Comparison of ENCODE assay signal across 2 cellular contexts in genomic region chr15:89095073-89095472, GRCh38.
TF ChIP-seq lines count a peak whose summit lies in the region.

No MANE protein-coding gene starts in this region.

TF ChIP-seq in liver, 16 proteins besides CTCF, POLR2A, EP300 and RAD21:
- TF ChIP-seq ZBTB33 (IDR thresholded peaks at IDR 0.05) (no peak), EGR1 (IDR thresholded peaks at IDR 0.05; ENCODE audit: low read depth in 2 of 2) (no peak), MAX (IDR thresholded peaks at IDR 0.05) (no peak), HNF4A (conservative IDR thresholded peaks at IDR 0.05) (no peak), YY1 (IDR thresholded peaks at IDR 0.05) (no peak), TAF1 (conservative IDR thresholded peaks at IDR 0.05) (no peak), NR2F2 (IDR thresholded peaks at IDR 0.05) (no peak), SP1 (IDR thresholded peaks at IDR 0.05) (no peak), JUND (IDR thresholded peaks at IDR 0.05) (no peak), FOXA2 (IDR thresholded peaks at IDR 0.05) (no peak), REST (IDR thresholded peaks at IDR 0.05) (no peak), RXRA (IDR thresholded peaks at IDR 0.05) (no peak), HNF4G (IDR thresholded peaks at IDR 0.05) (no peak), ATF3 (IDR thresholded peaks at IDR 0.05) (no peak), FOXA1 (IDR thresholded peaks at IDR 0.05) (no peak), GABPA (IDR thresholded peaks at IDR 0.05 in 1 of 2, conservative IDR thresholded peaks at IDR 0.05 in 1 of 2) (no peak)

TF ChIP-seq in HepG2, 621 proteins besides CTCF, POLR2A, EP300 and RAD21 (continued from another document):
- TF ChIP-seq ZBTB49 (CRISPR knock-in tag; IDR thresholded peaks at IDR 0.05; ENCODE audit: borderline replicate concordance) (no peak), REL (CRISPR knock-in tag; conservative IDR thresholded peaks at IDR 0.05) (no peak), ATF6 (CRISPR knock-in tag; conservative IDR thresholded peaks at IDR 0.05) (no peak), MIER3 (CRISPR knock-in tag; IDR thresholded peaks at IDR 0.05; ENCODE audit: borderline replicate concordance) (no peak), ZNF337 (CRISPR knock-in tag; IDR thresholded peaks at IDR 0.05; ENCODE audit: borderline replicate concordance, low read depth) (no peak), KAT2B (IDR thresholded peaks at IDR 0.05; ENCODE audit: borderline replicate concordance, low read depth, low read length) (no peak), ZNF235 (CRISPR knock-in tag; IDR thresholded peaks at IDR 0.05; ENCODE audit: borderline replicate concordance) (no peak), ZNF431 (CRISPR knock-in tag; IDR thresholded peaks at IDR 0.05; ENCODE audit: borderline replicate concordance, low read depth) (no peak)
